ENCODE assay signal across 9 cellular contexts in genomic region chr13:46598820-46599180, GRCh38. TPM values are rescaled to one million over a fixed set of nuclear protein-coding genes. Genes with fewer than 3 reads are reported as not detected.
DNase-seq lines count a peak whose midpoint lies in the region; ATAC-seq and TF ChIP-seq lines count a peak whose summit lies in the region.
"Had no signal": no experiment of that assay in that cellular context is flagged by ENCODE, and none has a peak within 500 bp of the region (broad histone marks: within the 10 kb centered on the region; RNA-seq: fewer than 3 reads in every experiment).

No MANE protein-coding gene starts in this region.

- no peaks in the 10 kb centered on the region for H3K27me3 Mint-ChIP-seq in GM23338 (ENCODE audit: insufficient read depth, low read depth, poor library complexity)

- H3K27me3 ChIP-seq in neutrophil (no peaks in the 10 kb centered on the region), GM23338 (ENCODE audit: insufficient read depth) (no peaks in the 10 kb centered on the region)

- peak; percentile 63 for ATAC-seq in GM18868 (IDR thresholded peaks at IDR 0.05; ENCODE audit: unreplicated experiment)
- ATAC-seq in GM21529 (IDR thresholded peaks at IDR 0.05; ENCODE audit: unreplicated experiment), result peak; percentile 50
- peak; percentile 36 for ATAC-seq in HG03460 (IDR thresholded peaks at IDR 0.05; ENCODE audit: unreplicated experiment)
- no peak for ATAC-seq in GM23338

- no peaks in the 10 kb centered on the region for H4K20me1 ChIP-seq in GM23338 (replicated peaks; ENCODE audit: insufficient read depth)

- peaks cover 50% of the 10 kb centered on the region for H3K79me2 ChIP-seq in GM23338 (replicated peaks; ENCODE audit: insufficient read depth)

- TF ChIP-seq CTCF in neutrophil (IDR thresholded peaks at IDR 0.05) (no peak), GM23338 (conservative IDR thresholded peaks at IDR 0.05; ENCODE audit: low read depth in 2 of 2) (no peak)

- no peaks in the 10 kb centered on the region for H3K36me3 ChIP-seq in neutrophil
- H3K36me3 ChIP-seq in GM23338 (ENCODE audit: insufficient read depth), result no peaks in the 10 kb centered on the region

- H3K9me3 Mint-ChIP-seq in GM23338, result no peaks in the 10 kb centered on the region

- H3K36me3 Mint-ChIP-seq in GM23338 (ENCODE audit: low read depth), result peaks cover 4% of the 10 kb centered on the region; the same call in 1 of the 3 replicates

- H3K4me3 Mint-ChIP-seq in GM23338, result no peak overlapping the region

- H3K4me1 Mint-ChIP-seq in GM23338, result peaks cover 20% of the 10 kb centered on the region

- H3K4me3 ChIP-seq in neutrophil (ENCODE audit: low read depth in 1 of 2, low read length in 1 of 2), result peak overlapping the region; percentile 29 to 41
- H3K4me3 ChIP-seq in GM23338, result no peak overlapping the region

- H2AFZ ChIP-seq in GM23338, result no peak overlapping the region

- no peaks in the 10 kb centered on the region for H3K9me2 ChIP-seq in GM23338 (ENCODE audit: insufficient read depth)

- no peak overlapping the region for H3K27ac Mint-ChIP-seq in GM23338

- H3K9me3 ChIP-seq in neutrophil, result no peaks in the 10 kb centered on the region

- peaks cover 46 to 54% of the 10 kb centered on the region in 2 experiments for H3K4me1 ChIP-seq in neutrophil (ENCODE audit: control insufficient read depth in 1 of 2, insufficient read depth in 1 of 2, low read depth in 1 of 2, low read length in 1 of 2)
- peaks cover 9% of the 10 kb centered on the region for H3K4me1 ChIP-seq in GM23338 (ENCODE audit: insufficient read depth)

- no peak overlapping the region for H3K4me2 ChIP-seq in GM23338

- DNase-seq in foreskin melanocyte, result no peak
- DNase-seq in NCI-H345 (lab: John Stamatoyannopoulos, UW), result no peak
- no peak for DNase-seq in GM23338 (ENCODE audit: low spot score)
- DNase-seq: NCI-H69; stimulated activated CD4-positive, alpha-beta T cell treated with anti-CD3 and anti-CD28 coated beads, Interleukin-1b, Interleukin-23, amount 100 ng/mL, for 48 hours had no signal

- H3F3A ChIP-seq in GM23338 (replicated peaks; ENCODE audit: low read depth), result no peaks in the 10 kb centered on the region

- H3K27ac ChIP-seq in neutrophil (peak overlapping the region; percentile 80), GM23338 (ENCODE audit: low read depth) (no peak overlapping the region)

TF ChIP-seq in GM23338, 12 proteins besides CTCF, POLR2A, EP300 and RAD21 (continues in another document):
- no peak for TF ChIP-seq ETS1 (IDR thresholded peaks at IDR 0.05)
- no peak for TF ChIP-seq EZH2phosphoT487 (IDR thresholded peaks at IDR 0.05; ENCODE audit: unreplicated experiment)
- TF ChIP-seq ZNF462 (CRISPR knock-in tag; IDR thresholded peaks at IDR 0.05), result no peak
- TF ChIP-seq NANOG (IDR thresholded peaks at IDR 0.05; ENCODE audit: borderline replicate concordance), result no peak
- TF ChIP-seq ZNF114 (CRISPR knock-in tag; IDR thresholded peaks at IDR 0.05), result no peak
- no peak for TF ChIP-seq EZH2 (IDR thresholded peaks at IDR 0.05; ENCODE audit: low read depth, unreplicated experiment)
- no peak for TF ChIP-seq REST (IDR thresholded peaks at IDR 0.05; ENCODE audit: unreplicated experiment)
- no peak for TF ChIP-seq STAT1 (IDR thresholded peaks at IDR 0.05; ENCODE audit: unreplicated experiment)
- no peak for TF ChIP-seq JUNB (IDR thresholded peaks at IDR 0.05; ENCODE audit: unreplicated experiment)
- TF ChIP-seq ZNF331 (CRISPR knock-in tag; IDR thresholded peaks at IDR 0.05; ENCODE audit: low read depth), result no peak
- TF ChIP-seq CREB1 (CRISPR knock-in tag; IDR thresholded peaks at IDR 0.05; ENCODE audit: low read depth), result no peak

RNA-seq across cellular contexts. Expression of gene LRCH1, which starts 45.8 kb away (rescaled TPM):
- total RNA-seq in GM23338 (2014; rRNA removed; shearing (Covaris generic)), result 8.0 and 9.2 TPM in 2 replicates
- polyA plus RNA-seq in GM23338 (2016; fragmentation: Nextera tagmentation; extraction: Ambion mirVana), result 3.1 and 3.9 TPM in 2 replicates
